In the genomic region with DNA sequence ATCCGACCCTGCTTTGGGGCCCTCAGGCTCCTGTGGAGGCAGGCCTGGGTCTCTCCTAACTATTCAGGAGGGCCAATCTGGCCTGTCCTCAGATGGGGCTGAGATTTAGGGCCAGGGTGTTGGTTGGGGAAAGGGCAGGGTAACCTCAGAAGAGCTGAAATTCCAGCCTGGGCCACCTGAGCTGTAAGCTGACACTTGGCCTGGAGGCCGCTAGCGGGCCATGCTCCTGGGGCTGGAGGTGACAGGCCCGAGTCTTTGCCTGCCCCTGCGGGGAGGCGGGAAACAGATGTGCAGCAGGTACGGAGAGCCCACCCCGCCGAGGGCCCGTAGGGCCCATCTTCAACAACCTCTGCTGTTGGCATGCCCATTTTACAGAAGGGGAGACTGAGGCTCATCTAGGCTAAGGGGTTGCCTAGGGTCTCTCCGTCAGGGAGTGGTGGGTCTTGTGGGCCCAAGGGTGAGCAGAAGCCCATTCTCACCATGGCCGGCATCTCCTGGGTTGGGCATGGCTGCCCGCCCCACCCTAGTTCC, we compare ENCODE assay signal across 9 cellular contexts.
A peak's percentile ranks its signal among the peaks of the same experiment; 100 is the strongest.
DNase-seq lines count a peak whose midpoint lies in the region; ATAC-seq and TF ChIP-seq lines count a peak whose summit lies in the region.
"Had no signal": no experiment of that assay in that cellular context is flagged by ENCODE, and none has a peak within 500 bp of the region (broad histone marks: within the 10 kb centered on the region; RNA-seq: fewer than 3 reads in every experiment).

No MANE protein-coding gene starts in this region.

- peak overlapping the region; percentile 68 for H3K4me3 Mint-ChIP-seq in activated naive CD4-positive, alpha-beta T cell treated with anti-CD3 and anti-CD28 coated beads, Interleukin-2, amount 10 ng/mL, durations not matched to agents 7 days and 5 days

- DNase-seq in activated naive CD4-positive, alpha-beta T cell treated with anti-CD3 and anti-CD28 coated beads, Interleukin-2, amount 10 ng/mL, durations not matched to agents 7 days and 5 days = no peak
- DNase-seq in activated naive CD4-positive, alpha-beta T cell treated with anti-CD3 and anti-CD28 coated beads, Interleukin-2, amount 50 U/mL, for 16 hours = no peak
- DNase-seq in RPMI8226 (peak; percentile 76), putamen (ENCODE audit: low spot score) (no peak), caudate nucleus (lab: John Stamatoyannopoulos, UW) (no peak)
- DNase-seq: NCI-H2081 treated with DMSO at 0.1 percent for 48 hours had no signal

- H3K4me1 ChIP-seq in liver (ENCODE audit: control insufficient read depth in 4 of 4, insufficient read depth in 4 of 4, low read length in 3 of 4) (peaks cover 29 to 85% (median 41%) of the 10 kb centered on the region in 4 donors), thymus (ENCODE audit: control insufficient read depth, insufficient read depth, low read length) (peaks cover 26% of the 10 kb centered on the region)

- peak overlapping the region; percentile 84 for H3K27ac Mint-ChIP-seq in activated naive CD4-positive, alpha-beta T cell treated with anti-CD3 and anti-CD28 coated beads, Interleukin-2, amount 10 ng/mL, durations not matched to agents 7 days and 5 days

- H3K4me1 Mint-ChIP-seq in activated naive CD4-positive, alpha-beta T cell treated with anti-CD3 and anti-CD28 coated beads, Interleukin-2, amount 10 ng/mL, durations not matched to agents 7 days and 5 days = peaks cover 63% of the 10 kb centered on the region

- ATAC-seq in GM18517 (IDR thresholded peaks at IDR 0.05; ENCODE audit: unreplicated experiment) = no peak

- no peak for TF ChIP-seq RAD21 in liver (IDR thresholded peaks at IDR 0.05)

- 78% methylated on average over 13 of the region's 13 CpGs for WGBS in liver
- 65% methylated on average over 13 of the region's 13 CpGs for WGBS in thymus

- H3K27ac ChIP-seq in liver (ENCODE audit: low read depth in 1 of 2, low read length in 2 of 2) = peak overlapping the region; percentile 47 to 52
- peak overlapping the region; percentile 33 for H3K27ac ChIP-seq in thymus (ENCODE audit: low read depth)
- no peak overlapping the region for H3K27ac ChIP-seq in caudate nucleus (ENCODE audit: low read depth, low read length)

- TF ChIP-seq CTCF in liver (IDR thresholded peaks at IDR 0.05; ENCODE audit: low read depth, low read length, missing input control) = no peak

- H3K36me3 ChIP-seq in liver (ENCODE audit: control insufficient read depth in 4 of 4, insufficient read depth in 3 of 4, low read depth in 1 of 4, low read length in 3 of 4) (peaks cover 0 to 9% (median 1%) of the 10 kb centered on the region in 4 donors), thymus (ENCODE audit: control insufficient read depth, insufficient read depth) (no peaks in the 10 kb centered on the region)

- no peak overlapping the region for H3K9ac ChIP-seq in liver (ENCODE audit: low read depth in 1 of 2, low read length in 2 of 2)

- H3K4me3 ChIP-seq in liver (ENCODE audit: low read depth in 1 of 3, low read length in 3 of 3) = no peak overlapping the region
- H3K4me3 ChIP-seq in thymus (ENCODE audit: low read length) = no peak overlapping the region

- peaks cover 13% of the 10 kb centered on the region for H3K9me3 Mint-ChIP-seq in activated naive CD4-positive, alpha-beta T cell treated with anti-CD3 and anti-CD28 coated beads, Interleukin-2, amount 10 ng/mL, durations not matched to agents 7 days and 5 days

- peaks cover 7% of the 10 kb centered on the region for H3K36me3 Mint-ChIP-seq in activated naive CD4-positive, alpha-beta T cell treated with anti-CD3 and anti-CD28 coated beads, Interleukin-2, amount 10 ng/mL, durations not matched to agents 7 days and 5 days

- CTCF ChIA-PET in activated naive CD4-positive, alpha-beta T cell treated with anti-CD3 and anti-CD28 coated beads, Interleukin-2, amount 10 ng/mL, durations not matched to agents 7 days and 5 days (lab: Charles Lee) = no interaction called here

- H3K27me3 ChIP-seq in liver (ENCODE audit: control insufficient read depth in 4 of 4, insufficient read depth in 4 of 4, low read length in 3 of 4) = no peaks in the 10 kb centered on the region
- no peaks in the 10 kb centered on the region for H3K27me3 ChIP-seq in thymus (ENCODE audit: control insufficient read depth, insufficient read depth)

- peaks cover 50% of the 10 kb centered on the region for H3K27me3 Mint-ChIP-seq in activated naive CD4-positive, alpha-beta T cell treated with anti-CD3 and anti-CD28 coated beads, Interleukin-2, amount 10 ng/mL, durations not matched to agents 7 days and 5 days

- H3K9me3 ChIP-seq in liver (ENCODE audit: control insufficient read depth in 4 of 4, low read length in 3 of 4) (peaks cover 0 to 4% (median 0%) of the 10 kb centered on the region in 4 donors), thymus (ENCODE audit: control insufficient read depth) (no peaks in the 10 kb centered on the region)

TF ChIP-seq in liver, 16 proteins besides CTCF, POLR2A, EP300 and RAD21:
- TF ChIP-seq ATF3 (IDR thresholded peaks at IDR 0.05) (no peak), FOXA1 (IDR thresholded peaks at IDR 0.05) (no peak), HNF4A (conservative IDR thresholded peaks at IDR 0.05) (no peak)
- TF ChIP-seq, protein P1, sequence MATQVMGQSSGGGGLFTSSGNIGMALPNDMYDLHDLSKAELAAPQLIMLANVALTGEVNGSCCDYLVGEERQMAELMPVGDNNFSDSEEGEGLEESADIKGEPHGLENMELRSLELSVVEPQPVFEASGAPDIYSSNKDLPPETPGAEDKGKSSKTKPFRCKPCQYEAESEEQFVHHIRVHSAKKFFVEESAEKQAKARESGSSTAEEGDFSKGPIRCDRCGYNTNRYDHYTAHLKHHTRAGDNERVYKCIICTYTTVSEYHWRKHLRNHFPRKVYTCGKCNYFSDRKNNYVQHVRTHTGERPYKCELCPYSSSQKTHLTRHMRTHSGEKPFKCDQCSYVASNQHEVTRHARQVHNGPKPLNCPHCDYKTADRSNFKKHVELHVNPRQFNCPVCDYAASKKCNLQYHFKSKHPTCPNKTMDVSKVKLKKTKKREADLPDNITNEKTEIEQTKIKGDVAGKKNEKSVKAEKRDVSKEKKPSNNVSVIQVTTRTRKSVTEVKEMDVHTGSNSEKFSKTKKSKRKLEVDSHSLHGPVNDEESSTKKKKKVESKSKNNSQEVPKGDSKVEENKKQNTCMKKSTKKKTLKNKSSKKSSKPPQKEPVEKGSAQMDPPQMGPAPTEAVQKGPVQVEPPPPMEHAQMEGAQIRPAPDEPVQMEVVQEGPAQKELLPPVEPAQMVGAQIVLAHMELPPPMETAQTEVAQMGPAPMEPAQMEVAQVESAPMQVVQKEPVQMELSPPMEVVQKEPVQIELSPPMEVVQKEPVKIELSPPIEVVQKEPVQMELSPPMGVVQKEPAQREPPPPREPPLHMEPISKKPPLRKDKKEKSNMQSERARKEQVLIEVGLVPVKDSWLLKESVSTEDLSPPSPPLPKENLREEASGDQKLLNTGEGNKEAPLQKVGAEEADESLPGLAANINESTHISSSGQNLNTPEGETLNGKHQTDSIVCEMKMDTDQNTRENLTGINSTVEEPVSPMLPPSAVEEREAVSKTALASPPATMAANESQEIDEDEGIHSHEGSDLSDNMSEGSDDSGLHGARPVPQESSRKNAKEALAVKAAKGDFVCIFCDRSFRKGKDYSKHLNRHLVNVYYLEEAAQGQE (IDR thresholded peaks at IDR 0.05) = no peak
TF ChIP-seq in liver: peak in this region for 0.
